21 cellular contexts compared by ENCODE assay signal in the genomic region with DNA sequence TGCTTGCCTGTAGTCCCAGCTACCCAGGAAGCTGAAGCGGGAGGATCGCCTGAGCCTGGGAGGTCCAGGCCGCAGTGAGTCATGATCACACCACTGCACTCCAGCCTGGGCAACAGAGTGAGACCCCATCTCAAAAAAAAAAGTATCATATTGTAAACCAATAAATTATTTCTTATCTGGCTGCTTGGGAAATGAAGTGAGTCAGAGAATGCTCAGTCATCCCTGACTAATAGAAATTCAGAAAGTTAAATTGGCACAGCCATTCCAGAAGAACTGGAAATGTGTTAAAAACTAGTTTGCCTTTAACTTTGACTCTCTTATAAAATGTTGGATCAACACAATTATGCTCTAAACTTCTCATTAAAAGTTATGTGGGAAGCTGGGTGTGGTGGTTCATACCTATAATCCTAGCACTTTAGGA. TPM values are rescaled to one million over a fixed set of nuclear protein-coding genes. Genes with fewer than 3 reads are reported as not detected.
DNase-seq lines count a peak whose midpoint lies in the region; ATAC-seq, FAIRE-seq and TF ChIP-seq lines count a peak whose summit lies in the region.
"Had no signal": no experiment of that assay in that cellular context is flagged by ENCODE, and none has a peak within 500 bp of the region (broad histone marks: within the 10 kb centered on the region; RNA-seq: fewer than 3 reads in every experiment).

No MANE protein-coding gene starts in this region.

- no peak for ATAC-seq in HG02840 (IDR thresholded peaks at IDR 0.05; ENCODE audit: low FRiP score, unreplicated experiment)
- ATAC-seq: GM23338; stimulated activated naive B cell treated with anti-CD40 and anti-IgM and Interleukin-4, amounts not matched to agents 10 μg/mL and 1 μg/mL and 100 μg/mL, for 72 hours; T-cell; WTC11 had no signal

- H3K27ac ChIP-seq in kidney (ENCODE audit: low read depth in 2 of 2, low read length in 2 of 2): peak overlapping the region in 1 of 2 donors; percentile 32
- H3K27ac ChIP-seq: ascending aorta, neural progenitor cell, sigmoid colon had no signal

- no peak for FAIRE-seq in bronchial epithelial cell (lab: Jason Lieb, UNC)
- no peak for FAIRE-seq in kidney (lab: Jason Lieb, UNC)
- FAIRE-seq: frontal cortex had no signal

- H3K36me3 ChIP-seq in bronchial epithelial cell (ENCODE audit: control insufficient read depth, insufficient read depth, low read length) (no peaks in the 10 kb centered on the region), kidney (ENCODE audit: control insufficient read depth in 1 of 2, insufficient read depth in 2 of 2, low read length in 2 of 2) (no peaks in the 10 kb centered on the region)
- H3K36me3 ChIP-seq: ascending aorta, BE2C, neural progenitor cell, sigmoid colon had no signal

- no peak for TF ChIP-seq CTCF in bronchial epithelial cell (IDR thresholded peaks at IDR 0.05; ENCODE audit: insufficient read depth, low read length, severe bottlenecking)
- TF ChIP-seq CTCF in kidney (IDR thresholded peaks at IDR 0.05; ENCODE audit: borderline replicate concordance, extremely low read depth, insufficient read depth): no peak

- in situ Hi-C loops in Caki2 (cut with HindIII; ENCODE audit: low pct_unique_long_range_greater_than_20kb, low sequenced_read_pairs): no loop called here

- H3K9me3 ChIP-seq in kidney (ENCODE audit: control insufficient read depth in 1 of 2, low read length in 2 of 2): no peaks in the 10 kb centered on the region
- H3K9me3 ChIP-seq: ascending aorta, BE2C, sigmoid colon had no signal

- no peaks in the 10 kb centered on the region for H3K27me3 ChIP-seq in bronchial epithelial cell (ENCODE audit: control insufficient read depth, insufficient read depth, low read length)
- H3K27me3 ChIP-seq: ascending aorta, BE2C, neural progenitor cell, sigmoid colon had no signal

- DNase-seq in Caki2 (ENCODE audit: low read depth): peak; percentile 90
- DNase-seq in M059J (ENCODE audit: low read depth): peak; percentile 83
- DNase-seq in bronchial epithelial cell (ENCODE audit: low read depth): peak; percentile 86
- DNase-seq in kidney: peak; percentile 77
- no peak for DNase-seq in NK-92 (lab: John Stamatoyannopoulos, UW; ENCODE audit: unreplicated experiment)
- DNase-seq in nucleus accumbens (lab: John Stamatoyannopoulos, UW): no peak
- DNase-seq in activated T-cell treated with anti-CD3 and anti-CD28 coated beads for 4 hours: no peak
- DNase-seq: activated CD8-positive, alpha-beta memory T cell treated with anti-CD3 and anti-CD28 coated beads for 24 hours; BE2C; dermis blood vessel endothelial cell; mesendoderm; NCI-H510A treated with DMSO at 0.1 percent for 48 hours; sigmoid colon; stimulated activated naive B cell treated with anti-CD40 and anti-IgM and Interleukin-4, amounts not matched to agents 10 μg/mL and 1 μg/mL and 100 μg/mL, for 72 hours; T-cell had no signal

- H3K4me1 ChIP-seq in kidney (ENCODE audit: control insufficient read depth in 1 of 2, insufficient read depth in 1 of 2, low read depth in 1 of 2, low read length in 2 of 2): peaks cover 2 to 8% of the 10 kb centered on the region in 2 donors
- H3K4me1 ChIP-seq: ascending aorta, BE2C, neural progenitor cell, sigmoid colon had no signal

- no peak overlapping the region for H3K4me3 ChIP-seq in bronchial epithelial cell (ENCODE audit: low read depth, low read length)
- H3K4me3 ChIP-seq in kidney (ENCODE audit: low read length in 2 of 2): no peak overlapping the region
- H3K4me3 ChIP-seq: ascending aorta, GM23338, neural progenitor cell, sigmoid colon had no signal

- intact Hi-C loops in kidney (cut with DNase I): no loop called here

- H3K9ac ChIP-seq in kidney (ENCODE audit: low read length in 2 of 2): no peak overlapping the region
- H3K9ac ChIP-seq: neural progenitor cell had no signal

RNA-seq across cellular contexts. Expression of a gene that starts 9.8 kb away (rescaled TPM):
- total RNA-seq in Caki2 (2014; rRNA removed; shearing (Covaris generic); ENCODE audit: low replicate concordance): 24.7 and 27.9 TPM in 2 replicates
- total RNA-seq in M059J (2014; rRNA removed; shearing (Covaris generic)): 38.0 and 50.0 TPM in 2 replicates
- total RNA-seq in bronchial epithelial cell: 11.5 and 14.7 TPM in 2 replicates
- total RNA-seq in kidney: 48.1 TPM
- 10.3 TPM for polyA plus RNA-seq in kidney (ENCODE audit: insufficient read depth, low read depth, low replicate concordance)

Comparison
In these comparisons a context has a peak if more than half of its experiments do, and no peak if none do; other contexts are left out.
1. DNase-seq: peak in Caki2 (single experiment), M059J (single experiment), bronchial epithelial cell (single experiment) and kidney (single experiment); none in NK-92 (single experiment), nucleus accumbens (0 of 56) and activated T-cell treated with anti-CD3 and anti-CD28 coated beads for 4 hours (single experiment).